ENCODE assay signal across 1 cellular context in genomic region chr3:53211704-53212702, GRCh38.
TF ChIP-seq lines count a peak whose summit lies in the region.

No MANE protein-coding gene starts in this region.

TF ChIP-seq in GM12878, 131 proteins besides CTCF, POLR2A, EP300 and RAD21:
- TF ChIP-seq TCF3 (IDR thresholded peaks at IDR 0.05; ENCODE audit: borderline replicate concordance, insufficient read depth, low read depth, low read length) (no peak), EZH2 (IDR thresholded peaks at IDR 0.05; ENCODE audit: borderline replicate concordance, control insufficient read depth, low read depth, low read length) (no peak), ZZZ3 (IDR thresholded peaks at IDR 0.05; ENCODE audit: control insufficient read depth, insufficient read length, low read depth) (no peak), ELK1 (IDR thresholded peaks at IDR 0.05; ENCODE audit: low read depth, low read length) (no peak), MTA3 (IDR thresholded peaks at IDR 0.05; ENCODE audit: borderline replicate concordance, low read length) (no peak), KLF5 (IDR thresholded peaks at IDR 0.05; ENCODE audit: partially characterized antibody) (no peak), EED (IDR thresholded peaks at IDR 0.05; ENCODE audit: low read depth) (no peak), GATAD2B (conservative IDR thresholded peaks at IDR 0.05; ENCODE audit: low read depth) (no peak), SPI1 (IDR thresholded peaks at IDR 0.05; ENCODE audit: borderline replicate concordance, insufficient read depth, low read depth, low read length) (no peak), SREBF2 (IDR thresholded peaks at IDR 0.05; ENCODE audit: low read length) (no peak), ESRRA (IDR thresholded peaks at IDR 0.05; ENCODE audit: low read length) (no peak), NKRF (conservative IDR thresholded peaks at IDR 0.05) (no peak), FOXK2 (IDR thresholded peaks at IDR 0.05) (no peak), SUPT20H (IDR thresholded peaks at IDR 0.05; ENCODE audit: borderline replicate concordance, control insufficient read depth, low read depth, low read length) (no peak)
TF ChIP-seq in GM12878: peak in this region for 0.
